In the genomic region with DNA sequence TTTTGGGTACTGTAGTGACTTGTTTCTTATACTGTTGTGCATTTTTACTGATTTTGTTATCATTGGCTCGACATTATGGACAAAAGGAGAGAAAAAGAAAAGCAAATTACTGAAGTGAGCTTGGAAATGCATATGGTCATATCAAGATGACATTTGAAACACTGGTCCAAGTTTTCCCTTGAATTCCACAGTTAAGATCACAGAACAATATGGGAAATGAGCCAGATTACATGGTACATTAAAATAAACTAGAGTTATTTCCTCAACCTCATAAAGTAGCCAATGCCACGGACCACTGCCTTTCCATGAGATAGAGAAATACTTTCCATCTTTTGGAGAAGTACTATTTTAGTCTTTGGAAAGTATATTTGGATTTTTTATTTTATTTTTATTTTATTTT, we compare ENCODE assay signal across 34 cellular contexts.
"Had no signal": no experiment of that assay in that cellular context is flagged by ENCODE, and none has a peak within 500 bp of the region (broad histone marks: within the 10 kb centered on the region; RNA-seq: fewer than 3 reads in every experiment).

No MANE protein-coding gene starts in this region.

- FAIRE-seq: TTC549 had no signal

- DNase-seq: activated B cell treated with CpG ODN at 0.5 μM for 24 hours; activated CD4-positive, alpha-beta memory T cell treated with anti-CD3 and anti-CD28 coated beads for 36 hours; activated CD4-positive, alpha-beta T cell treated with anti-CD3 and anti-CD28 coated beads for 4 hours; activated CD4-positive, alpha-beta T cell treated with anti-CD3 and anti-CD28 coated beads, Interleukin-2, amount 50 U/mL, for 1 hour; activated CD4-positive, CD25-positive, alpha-beta regulatory T cell treated with anti-CD3 and anti-CD28 coated beads, Interleukin-2, amount 50 U/mL, for 72 hours; activated CD8-positive, alpha-beta memory T cell treated with anti-CD3 and anti-CD28 coated beads, Interleukin-2, amount 50 U/mL, for 4 hours; activated effector memory CD4-positive, alpha-beta T cell treated with Interleukin-2 at 50 U/mL for 16 hours; activated naive CD4-positive, alpha-beta T cell; activated naive CD4-positive, alpha-beta T cell treated with anti-CD3 and anti-CD28 coated beads, Interleukin-2, amount 50 U/mL, for 16 hours; activated naive CD8-positive, alpha-beta T cell treated with anti-CD3 and anti-CD28 coated beads for 36 hours; activated T-cell treated with anti-CD3 and anti-CD28 coated beads for 4 hours; activated T-cell treated with anti-CD3 and anti-CD28 coated beads, Interleukin-2, amount 50 U/mL, for 48 hours; amygdala; NCI-H1092 treated with DMSO at 0.1 percent for 48 hours; NCI-H1417; NCI-H146; NCI-H187; NCI-H2081; NCI-H2171 treated with DMSO at 0.1 percent for 48 hours; NCI-H2227 treated with DMSO at 0.1 percent for 48 hours; NCI-H446 treated with DMSO at 0.1 percent for 48 hours; NCI-H524; NCI-H69; RPMI8226; SHP77 treated with DMSO at 0.1 percent for 48 hours; SK-N-SH had no signal

- H3K9me3 ChIP-seq: SJSA1, SK-N-SH had no signal

- H3K4me3 Mint-ChIP-seq: activated B cell treated with CpG ODN at 0.5 μM for 24 hours; activated CD4-positive, alpha-beta memory T cell treated with anti-CD3 and anti-CD28 coated beads for 36 hours; activated naive CD8-positive, alpha-beta T cell treated with anti-CD3 and anti-CD28 coated beads for 36 hours; central memory CD8-positive, alpha-beta T cell; T-helper 1 cell treated with Interleukin-12 subunit alpha and Interleukin-12 subunit beta and Interleukin-4 antibody, amounts not matched to agents 30 μg/mL and 1 μg/mL, for 36 hours; T-helper 2 cell treated with Interferon-gamma antibody and Interleukin-4, amounts not matched to agents 5 μg/mL and 100 μg/mL, for 36 hours had no signal

- H3K4me3 ChIP-seq: cardiac muscle cell, SJSA1 had no signal

- H3K4me1 ChIP-seq: SJSA1 had no signal

- H3K4me2 ChIP-seq: KMS-11, SK-N-SH had no signal

- H3K36me3 Mint-ChIP-seq: activated CD4-positive, alpha-beta memory T cell treated with anti-CD3 and anti-CD28 coated beads for 36 hours; activated naive CD8-positive, alpha-beta T cell treated with anti-CD3 and anti-CD28 coated beads for 36 hours had no signal

- H3K27me3 Mint-ChIP-seq: activated CD4-positive, alpha-beta memory T cell treated with anti-CD3 and anti-CD28 coated beads for 36 hours; central memory CD8-positive, alpha-beta T cell had no signal

- H3K27ac ChIP-seq: cardiac muscle cell, KMS-11, SJSA1 had no signal

- H3K9ac ChIP-seq: KMS-11, SK-N-SH had no signal

- H3K4me1 Mint-ChIP-seq: activated B cell treated with CpG ODN at 0.5 μM for 24 hours; activated naive CD8-positive, alpha-beta T cell treated with anti-CD3 and anti-CD28 coated beads for 36 hours; central memory CD8-positive, alpha-beta T cell had no signal

- H3K27me3 ChIP-seq: cardiac muscle cell, SJSA1 had no signal

- H3K36me3 ChIP-seq: cardiac muscle cell, SJSA1 had no signal

- H3K27ac Mint-ChIP-seq: activated B cell treated with CpG ODN at 0.5 μM for 24 hours; activated CD4-positive, alpha-beta memory T cell treated with anti-CD3 and anti-CD28 coated beads for 36 hours; activated naive CD8-positive, alpha-beta T cell treated with anti-CD3 and anti-CD28 coated beads for 36 hours; T-helper 1 cell treated with Interleukin-12 subunit alpha and Interleukin-12 subunit beta and Interleukin-4 antibody, amounts not matched to agents 30 μg/mL and 1 μg/mL, for 36 hours; T-helper 2 cell treated with Interferon-gamma antibody and Interleukin-4, amounts not matched to agents 5 μg/mL and 100 μg/mL, for 36 hours had no signal

- ATAC-seq: Panc1 had no signal

- H3K9me3 Mint-ChIP-seq: activated B cell treated with CpG ODN at 0.5 μM for 24 hours; activated CD4-positive, alpha-beta memory T cell treated with anti-CD3 and anti-CD28 coated beads for 36 hours; central memory CD8-positive, alpha-beta T cell; T-helper 1 cell treated with Interleukin-12 subunit alpha and Interleukin-12 subunit beta and Interleukin-4 antibody, amounts not matched to agents 30 μg/mL and 1 μg/mL, for 36 hours; T-helper 2 cell treated with Interferon-gamma antibody and Interleukin-4, amounts not matched to agents 5 μg/mL and 100 μg/mL, for 36 hours had no signal
